In genomic region chr13:114064516-114065140, GRCh38 we compare ENCODE assay signal across 8 cellular contexts.
DNase-seq lines count a peak whose midpoint lies in the region; ATAC-seq, FAIRE-seq and TF ChIP-seq lines count a peak whose summit lies in the region.

No MANE protein-coding gene starts in this region.

- 3% methylated on average over 10 of the region's 17 CpGs for WGBS in A549 (ENCODE audit: missing lambda C conversion rate)
- WGBS in small intestine, 3 donors, result 16 to 27% (median 26%) methylated on average over 17 of the region's 17 CpGs

- no peaks in the 10 kb centered on the region for H3K9me3 ChIP-seq in A549
- H3K9me3 ChIP-seq in iPS-20b (ENCODE audit: insufficient read depth, low read depth, low read length), result no peaks in the 10 kb centered on the region
- no peaks in the 10 kb centered on the region for H3K9me3 ChIP-seq in small intestine (ENCODE audit: control insufficient read depth, low read depth)

- TF ChIP-seq CTCF in A549 (IDR thresholded peaks at IDR 0.05) (no peak), HFFc6 (IDR thresholded peaks at IDR 0.05) (no peak)

- H3K27me3 Mint-ChIP-seq in HFFc6 (ENCODE audit: insufficient read depth), result peaks cover 20% of the 10 kb centered on the region

- H3K36me3 Mint-ChIP-seq in HFFc6 (ENCODE audit: low read depth), result 0 out of 2 replicates have a peak, but pooled peaks cover 4% of the 10 kb centered on the region

- H3K4me1 ChIP-seq in A549 (peaks cover 64% of the 10 kb centered on the region), iPS-20b (ENCODE audit: insufficient read depth, low read length) (peaks cover 9% of the 10 kb centered on the region; the same call in 1 of the 2 replicates), small intestine (ENCODE audit: control insufficient read depth in 2 of 2, insufficient read depth in 1 of 2, low read depth in 1 of 2, low read length in 1 of 2) (peaks cover 0 to 2% of the 10 kb centered on the region in 2 donors)

- peak overlapping the region; percentile 99 for H3K27ac Mint-ChIP-seq in HFFc6

- no peak for TF ChIP-seq EP300 in A549 (IDR thresholded peaks at IDR 0.05)

- POLR2A ChIA-PET in A549 (lab: Yijun Ruan, JAX), result interaction anchor here (0.5 to 1.7 kb wide), 8 partner anchors 20 to 66 kb away, joined by 3 to 8 read pairs (median 5); no protein-coding TSS in a partner anchor

- H3K4me2 ChIP-seq in A549, result peak overlapping the region; percentile 99

- DNase-seq in A549 (ENCODE audit: low read depth in 1 of 2, low spot score in 1 of 2) (peak in 1 of 2 experiments; percentile 45), HFFc6 (no peak), amygdala (lab: John Stamatoyannopoulos, UW) (peak in 50 of 56 donors; percentile 26 to 89 (median 71)), small intestine (peak; percentile 48), NAMALWA (ENCODE audit: low spot score) (no peak), GF-D8 (lab: John Stamatoyannopoulos, UW) (no peak), middle frontal gyrus (ENCODE audit: extremely low spot score, low spot score) (no peak)

- H3K9ac ChIP-seq in iPS-20b (ENCODE audit: low read depth, low read length), result peak overlapping the region; percentile 64; the same call in 1 of the 2 replicates

- TF ChIP-seq POLR2A in A549 (IDR thresholded peaks at IDR 0.05; ENCODE audit: low read length), result no peak

- peaks cover 72% of the 10 kb centered on the region for H3K4me1 Mint-ChIP-seq in HFFc6 (ENCODE audit: low read depth)

- H3K27me3 ChIP-seq in iPS-20b (ENCODE audit: insufficient read depth, low read length) (no peaks in the 10 kb centered on the region), small intestine (ENCODE audit: control insufficient read depth in 2 of 2, insufficient read depth in 2 of 2, low read length in 2 of 2) (no peaks in the 10 kb centered on the region)

- H3K36me3 ChIP-seq in iPS-20b (ENCODE audit: insufficient read depth, low read depth, low read length), result no peaks in the 10 kb centered on the region
- H3K36me3 ChIP-seq in small intestine (ENCODE audit: control insufficient read depth in 2 of 2, insufficient read depth in 2 of 2, low read length in 2 of 2), result no peaks in the 10 kb centered on the region

- ATAC-seq in A549, result peak; percentile 15 to 27; a peak in 5 of 6 replicates

- H3K27ac ChIP-seq in A549, result peak overlapping the region; percentile 99 to 100
- no peak overlapping the region for H3K27ac ChIP-seq in iPS-20b (ENCODE audit: low read length)
- peak overlapping the region; percentile 84 to 95 for H3K27ac ChIP-seq in small intestine (ENCODE audit: low read depth in 1 of 2, low read length in 1 of 2)

- H3K9me3 Mint-ChIP-seq in HFFc6, result no peaks in the 10 kb centered on the region

- FAIRE-seq in A549 (lab: Jason Lieb, UNC) (no peak), small intestine (lab: Jason Lieb, UNC) (no peak)

- H3K4me3 ChIP-seq in A549 (peak overlapping the region; percentile 42), iPS-20b (ENCODE audit: low read length) (peak overlapping the region; percentile 58; the same call in 1 of the 2 replicates), small intestine (ENCODE audit: low read depth in 1 of 2, low read length in 2 of 2) (peak overlapping the region in 1 of 2 donors; percentile 48)

- CTCF ChIA-PET in A549 (lab: Yijun Ruan, JAX), result interaction anchor here (1.2 to 1.7 kb wide), 4 partner anchors 22 to 162 kb away, joined by 3 to 5 read pairs (median 4); no protein-coding TSS in a partner anchor

- H3K4me3 Mint-ChIP-seq in HFFc6, result peak overlapping the region; percentile 89

- TF ChIP-seq RAD21 in A549 (conservative IDR thresholded peaks at IDR 0.05 in 1 of 2, IDR thresholded peaks at IDR 0.05 in 1 of 2), result no peak

TF ChIP-seq in A549, 52 proteins besides CTCF, POLR2A, EP300 and RAD21:
- TF ChIP-seq CEBPB (IDR thresholded peaks at IDR 0.05) (no peak), BHLHE40 (IDR thresholded peaks at IDR 0.05; ENCODE audit: low read depth, low read length) (no peak)
- TF ChIP-seq, protein P1, sequence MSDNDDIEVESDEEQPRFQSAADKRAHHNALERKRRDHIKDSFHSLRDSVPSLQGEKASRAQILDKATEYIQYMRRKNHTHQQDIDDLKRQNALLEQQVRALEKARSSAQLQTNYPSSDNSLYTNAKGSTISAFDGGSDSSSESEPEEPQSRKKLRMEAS (IDR thresholded peaks at IDR 0.05), result peak; percentile 17; the same call in 1 of the 2 replicates

Comparison
In these comparisons a context has a peak if more than half of its experiments do, and no peak if none do; other contexts are left out.
1. DNase-seq: peak in amygdala (50 of 56) and small intestine (single experiment); none in HFFc6 (single experiment), NAMALWA (single experiment), GF-D8 (single experiment) and middle frontal gyrus (single experiment).